8 cellular contexts compared by ENCODE assay signal in the genomic region with DNA sequence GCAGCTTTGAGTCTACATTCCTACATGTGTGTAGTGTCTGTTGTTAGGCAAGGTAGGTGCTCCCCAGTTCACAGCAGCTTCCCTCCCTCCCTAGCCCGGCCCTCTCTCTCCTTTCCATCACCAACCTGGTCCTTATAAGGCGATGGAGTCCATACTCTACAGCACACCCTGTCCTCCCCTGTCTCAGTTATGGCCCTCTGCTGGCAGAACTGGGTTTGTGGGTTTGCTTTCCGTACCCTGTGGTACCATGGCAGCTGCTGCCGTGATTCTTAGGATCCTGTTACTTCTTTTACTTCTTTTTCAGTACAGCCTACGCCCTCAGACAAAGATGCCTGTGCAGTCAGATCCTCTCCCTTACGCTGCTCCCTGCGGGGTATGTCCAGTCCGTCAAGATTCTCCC. TPM values are rescaled to one million over a fixed set of nuclear protein-coding genes. Genes with fewer than 3 reads are reported as not detected.
DNase-seq lines count a peak whose midpoint lies in the region; ATAC-seq, FAIRE-seq and TF ChIP-seq lines count a peak whose summit lies in the region.

No MANE protein-coding gene starts in this region.

- no peaks in the 10 kb centered on the region for H3K27me3 ChIP-seq in breast epithelium

- H3K4me1 ChIP-seq in breast epithelium (no peaks in the 10 kb centered on the region), kidney (ENCODE audit: control insufficient read depth in 1 of 2, insufficient read depth in 1 of 2, low read depth in 1 of 2, low read length in 2 of 2) (no peaks in the 10 kb centered on the region)

- no peak overlapping the region for H3K4me3 Mint-ChIP-seq in MCF 10A (ENCODE audit: unreplicated experiment)
- no peak overlapping the region for H3K4me3 Mint-ChIP-seq in activated T-cell treated with anti-CD3 and anti-CD28 coated beads, Interleukin-2, amount 50 U/mL, for 4 hours

- no peak overlapping the region for H3K9ac ChIP-seq in kidney (ENCODE audit: low read length in 2 of 2)

- no peak overlapping the region for H3K27ac ChIP-seq in breast epithelium
- no peak overlapping the region for H3K27ac ChIP-seq in kidney (ENCODE audit: low read depth in 2 of 2, low read length in 2 of 2)

- H3K36me3 ChIP-seq in breast epithelium, result no peaks in the 10 kb centered on the region
- no peaks in the 10 kb centered on the region for H3K36me3 ChIP-seq in kidney (ENCODE audit: control insufficient read depth in 1 of 2, insufficient read depth in 2 of 2, low read length in 2 of 2)

- POLR2A ChIA-PET in MCF 10A (lab: Yijun Ruan, JAX), result interaction anchor here (0.7 to 1.0 kb wide), 2 partner anchors 94 to 276 kb away, joined by 3 to 4 read pairs; a partner anchor contains a TSS

- TF ChIP-seq CTCF in MCF 10A (IDR thresholded peaks at IDR 0.05; ENCODE audit: unreplicated experiment) (peak; percentile 25), breast epithelium (IDR thresholded peaks at IDR 0.05) (no peak), kidney (IDR thresholded peaks at IDR 0.05; ENCODE audit: borderline replicate concordance, extremely low read depth, insufficient read depth) (peak; percentile 24)

- TF ChIP-seq POLR2A in breast epithelium (IDR thresholded peaks at IDR 0.05), result no peak

- no peak overlapping the region for H3K27ac Mint-ChIP-seq in MCF 10A (ENCODE audit: low read depth, unreplicated experiment)

- H3K4me3 ChIP-seq in breast epithelium, result no peak overlapping the region
- H3K4me3 ChIP-seq in kidney (ENCODE audit: low read length in 2 of 2), result no peak overlapping the region

- intact Hi-C loops in MCF 10A (cut with micrococcal nuclease) (loop anchor here (10.0 kb wide), 1 partner anchor 221 kb away; no protein-coding TSS in a partner anchor), breast epithelium (cut with DNase I; ENCODE audit: low total_unique reads) (no loop called here), kidney (cut with DNase I) (no loop called here)

- no peaks in the 10 kb centered on the region for H3K36me3 Mint-ChIP-seq in MCF 10A (ENCODE audit: insufficient read depth, unreplicated experiment)
- peaks cover 7% of the 10 kb centered on the region for H3K36me3 Mint-ChIP-seq in activated T-cell treated with anti-CD3 and anti-CD28 coated beads, Interleukin-2, amount 50 U/mL, for 4 hours (ENCODE audit: insufficient read depth)

- FAIRE-seq in kidney (lab: Jason Lieb, UNC), result no peak

- ATAC-seq in activated T-cell treated with anti-CD3 and anti-CD28 coated beads, Interleukin-2, amount 50 U/mL, for 4 hours, result peak; percentile 67 to 74
- no peak for ATAC-seq in GM21528 (IDR thresholded peaks at IDR 0.05; ENCODE audit: low FRiP score, unreplicated experiment)

- no TSS peak for BruUV-seq in MCF 10A (replicated peaks; lab: Mats Ljungman, UMichigan)

- no peaks in the 10 kb centered on the region for H3K4me1 Mint-ChIP-seq in MCF 10A (ENCODE audit: insufficient read depth, unreplicated experiment)
- H3K4me1 Mint-ChIP-seq in activated T-cell treated with anti-CD3 and anti-CD28 coated beads, Interleukin-2, amount 50 U/mL, for 4 hours (ENCODE audit: low read depth), result peaks cover 31% of the 10 kb centered on the region

- H3K9me3 Mint-ChIP-seq in MCF 10A (ENCODE audit: unreplicated experiment), result no peaks in the 10 kb centered on the region
- H3K9me3 Mint-ChIP-seq in activated T-cell treated with anti-CD3 and anti-CD28 coated beads, Interleukin-2, amount 50 U/mL, for 4 hours, result no peaks in the 10 kb centered on the region

- CTCF ChIA-PET in MCF 10A (lab: Yijun Ruan, JAX), result interaction anchor here (0.7 to 1.3 kb wide), 2 partner anchors 9 to 142 kb away, joined by 3 to 6 read pairs; no protein-coding TSS in a partner anchor

- DNase-seq in MCF 10A (ENCODE audit: unreplicated experiment), result peak; percentile 38
- no peak for DNase-seq in breast epithelium (ENCODE audit: low spot score in 2 of 2)
- peak; percentile 72 to 85 for DNase-seq in Kasumi-1 (lab: John Stamatoyannopoulos, UW)
- peak; percentile 15 for DNase-seq in activated T-cell treated with anti-CD3 and anti-CD28 coated beads, Interleukin-2, amount 50 U/mL, for 4 hours
- no peak for DNase-seq in kidney
- DNase-seq in NCI-H510A treated with DMSO at 0.1 percent for 48 hours (lab: John Stamatoyannopoulos, UW), result no peak
- DNase-seq in HK-2 (ENCODE audit: unreplicated experiment), result no peak

- no peaks in the 10 kb centered on the region for H3K27me3 Mint-ChIP-seq in MCF 10A (ENCODE audit: insufficient read depth, unreplicated experiment)
- H3K27me3 Mint-ChIP-seq in activated T-cell treated with anti-CD3 and anti-CD28 coated beads, Interleukin-2, amount 50 U/mL, for 4 hours (ENCODE audit: low read depth), result no peaks in the 10 kb centered on the region

- no peaks in the 10 kb centered on the region for H3K9me3 ChIP-seq in breast epithelium
- no peaks in the 10 kb centered on the region for H3K9me3 ChIP-seq in kidney (ENCODE audit: control insufficient read depth in 1 of 2, low read length in 2 of 2)

RNA-seq across cellular contexts. Expression of a gene that starts 31.7 kb away (rescaled TPM):
- total RNA-seq in MCF 10A (2022) (not detected in 2 replicates), breast epithelium (100 to 1,000 TPM in 1 of 3 donors, 10 to 100 TPM in 1, under 1 TPM in 1; under 0.01 to 111 (median 30.8) TPM), kidney (1.7 TPM)
- 1 to 10 TPM; 1.0 to 4.9 (median 3.0) TPM for total RNA-seq in activated T-cell treated with anti-CD3 and anti-CD28 coated beads, Interleukin-2, amount 50 U/mL, for 4 hours
- polyA plus RNA-seq in kidney (ENCODE audit: insufficient read depth, low read depth, low replicate concordance), result 2.5 TPM

Comparison
In these comparisons a context has a peak if more than half of its experiments do, and no peak if none do; other contexts are left out.
1. DNase-seq: peak in MCF 10A (single experiment), Kasumi-1 (2 of 2) and activated T-cell treated with anti-CD3 and anti-CD28 coated beads, Interleukin-2, amount 50 U/mL, for 4 hours (single experiment); none in breast epithelium (0 of 2), kidney (single experiment), NCI-H510A treated with DMSO at 0.1 percent for 48 hours (single experiment) and HK-2 (single experiment).
2. CTCF ChIP-seq: peak in MCF 10A (single experiment) and kidney (single experiment); none in breast epithelium (0 of 3).